Comparison of ENCODE assay signal across 26 cellular contexts in the genomic region with DNA sequence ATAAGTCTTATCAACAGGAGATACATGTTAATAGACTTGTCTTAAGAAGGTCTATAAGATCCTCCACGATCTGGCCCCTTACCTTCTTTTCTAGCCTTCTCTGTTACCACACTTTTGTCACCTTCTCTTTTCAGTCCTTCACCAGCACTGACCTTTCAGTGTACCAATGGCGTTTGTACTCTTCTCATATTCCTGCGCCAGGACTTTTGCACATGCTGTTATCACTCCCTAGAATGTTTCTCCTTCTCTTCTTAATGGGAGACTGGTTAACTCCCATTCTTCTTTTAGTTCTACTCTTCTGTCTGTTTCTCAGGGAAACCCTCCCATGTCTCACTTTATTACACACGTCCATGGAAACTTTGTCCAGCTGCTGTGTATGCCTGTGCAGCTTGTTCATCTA.
"Had no signal": no experiment of that assay in that cellular context is flagged by ENCODE, and none has a peak within 500 bp of the region (broad histone marks: within the 10 kb centered on the region; RNA-seq: fewer than 3 reads in every experiment).

No MANE protein-coding gene starts in this region.

- H3K27me3 Mint-ChIP-seq: naive B cell; stimulated activated naive B cell treated with anti-CD40 and anti-IgM and Interleukin-4, amounts not matched to agents 10 μg/mL and 1 μg/mL and 100 μg/mL, for 72 hours had no signal

- ATAC-seq: pancreas; right cardiac atrium; sciatic nerve; stimulated activated naive B cell treated with anti-CD40 and anti-IgM and Interleukin-4, amounts not matched to agents 10 μg/mL and 1 μg/mL and 100 μg/mL, for 72 hours; stimulated activated naive CD8-positive, alpha-beta T cell treated with anti-CD3 and anti-CD28 coated beads, Interleukin-15, Interleukin-2, amounts not matched to agents 100 U/mL and 50 U/mL, for 24 hours had no signal

- H3K36me3 Mint-ChIP-seq: mesothelial cell of epicardium; naive B cell; stimulated activated naive B cell treated with anti-CD40 and anti-IgM and Interleukin-4, amounts not matched to agents 10 μg/mL and 1 μg/mL and 100 μg/mL, for 72 hours; type B pancreatic cell had no signal

- H3K4me1 Mint-ChIP-seq: naive B cell, nephron, neural crest cell had no signal

- H3K9me3 Mint-ChIP-seq: mesothelial cell of epicardium; naive B cell; nephron; neural crest cell; stimulated activated naive B cell treated with anti-CD40 and anti-IgM and Interleukin-4, amounts not matched to agents 10 μg/mL and 1 μg/mL and 100 μg/mL, for 72 hours; type B pancreatic cell had no signal

- H3K4me1 ChIP-seq: prostate gland, uterus had no signal

- H3K4me3 ChIP-seq: left ventricle myocardium inferior, lung, pancreas, prostate gland, skin epidermis, tibial nerve, uterus had no signal

- H3K27me3 ChIP-seq: pancreas, tibial nerve, uterus had no signal

- H3K36me3 ChIP-seq: left ventricle myocardium inferior, pancreas, prostate gland, tibial nerve, uterus had no signal

- H3K9me3 ChIP-seq: left ventricle myocardium inferior, pancreas, prostate gland, tibial nerve, uterus had no signal

- H3K4me3 Mint-ChIP-seq: mesothelial cell of epicardium; naive B cell; nephron; neural crest cell; stimulated activated naive B cell treated with anti-CD40 and anti-IgM and Interleukin-4, amounts not matched to agents 10 μg/mL and 1 μg/mL and 100 μg/mL, for 72 hours; type B pancreatic cell had no signal

- H3K27ac ChIP-seq: left ventricle myocardium inferior, pancreas, prostate gland, skin epidermis, tibial nerve, uterus had no signal

- DNase-seq: islet precursor cell; left ventricle myocardium inferior; mesendoderm; naive B cell; nucleus accumbens; pancreas; posterior cingulate gyrus; retina; right cardiac atrium; stimulated activated CD4-positive, alpha-beta T cell treated with anti-CD3 and anti-CD28 coated beads, Interleukin-12 subunit alpha, Interleukin-12 subunit beta, amount 100 ng/mL, for 4 hours; stimulated activated CD4-positive, alpha-beta T cell treated with anti-CD3 and anti-CD28 coated beads, Interleukin-15, amount 100 ng/mL, for 24 hours; stimulated activated CD4-positive, alpha-beta T cell treated with anti-CD3 and anti-CD28 coated beads, Interleukin-2, amount 100 ng/mL, for 24 hours; stimulated activated CD4-positive, alpha-beta T cell treated with anti-CD3 and anti-CD28 coated beads, Interleukin-4, amount 100 ng/mL, for 1 hour; stimulated activated naive B cell treated with anti-CD40 and anti-IgM and Interleukin-4, amounts not matched to agents 10 μg/mL and 1 μg/mL and 100 μg/mL, for 72 hours; stimulated activated naive CD8-positive, alpha-beta T cell treated with anti-CD3 and anti-CD28 coated beads, Interleukin-15, Interleukin-2, amounts not matched to agents 100 U/mL and 50 U/mL, for 24 hours; substantia nigra; uterus had no signal

- FAIRE-seq: pancreas had no signal

- H3K27ac Mint-ChIP-seq: mesothelial cell of epicardium; naive B cell; nephron; stimulated activated naive B cell treated with anti-CD40 and anti-IgM and Interleukin-4, amounts not matched to agents 10 μg/mL and 1 μg/mL and 100 μg/mL, for 72 hours; type B pancreatic cell had no signal
